21 cellular contexts compared by ENCODE assay signal in the genomic region with DNA sequence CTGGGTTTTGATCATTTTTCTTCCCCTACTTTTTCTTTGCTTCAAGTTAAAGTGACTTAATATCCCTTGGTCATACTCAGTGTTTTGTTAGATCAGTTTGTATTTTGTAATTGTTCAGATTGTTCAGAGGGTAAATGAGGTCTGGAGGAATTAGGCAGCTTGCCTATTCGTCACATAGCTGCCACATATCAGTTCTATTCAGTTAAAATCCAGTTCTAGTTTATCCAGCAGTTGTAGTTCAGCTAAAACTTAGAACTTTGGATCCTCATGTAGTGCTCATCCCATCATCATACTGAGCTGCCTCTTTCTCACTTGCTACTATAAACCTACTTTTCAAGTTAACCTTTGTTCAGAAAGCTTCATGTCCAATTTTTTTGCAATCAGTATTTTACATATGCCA.
"Had no signal": no experiment of that assay in that cellular context is flagged by ENCODE, and none has a peak within 500 bp of the region (broad histone marks: within the 10 kb centered on the region; RNA-seq: fewer than 3 reads in every experiment).

No MANE protein-coding gene starts in this region.

- H3K36me3 ChIP-seq: ovary, thyroid gland, uterus had no signal

- H3K9me3 ChIP-seq: heart right ventricle, left ventricle myocardium inferior, ovary, right atrium auricular region, suprapubic skin, thyroid gland, upper lobe of left lung, uterus had no signal

- H3K4me3 Mint-ChIP-seq: naive thymus-derived CD4-positive, alpha-beta T cell; stimulated activated effector memory CD8-positive, alpha-beta T cell treated with anti-CD3 and anti-CD28 coated beads, Interleukin-12 subunit alpha, Interleukin-12 subunit beta, amount 100 ng/mL, for 72 hours had no signal

- ATAC-seq: heart right ventricle; naive thymus-derived CD4-positive, alpha-beta T cell; stimulated activated effector memory CD8-positive, alpha-beta T cell treated with anti-CD3 and anti-CD28 coated beads, Interleukin-12 subunit alpha, Interleukin-12 subunit beta, amount 100 ng/mL, for 72 hours; stimulated activated naive CD8-positive, alpha-beta T cell treated with anti-CD3 and anti-CD28 coated beads, Interleukin-15, Interleukin-2, amounts not matched to agents 100 U/mL and 50 U/mL, for 24 hours had no signal

- DNase-seq: cerebellar nuclear complex; dermis blood vessel endothelial cell; heart right ventricle; hypothalamus; islet precursor cell; left ventricle myocardium inferior; mesendoderm; naive thymus-derived CD4-positive, alpha-beta T cell; ovary; small intestine; stimulated activated CD4-positive, alpha-beta T cell treated with anti-CD3 and anti-CD28 coated beads, Interleukin-12 subunit alpha, Interleukin-12 subunit beta, amount 100 ng/mL, for 4 hours; stimulated activated CD8-positive, alpha-beta memory T cell treated with anti-CD3 and anti-CD28 coated beads, Interleukin-4, amount 100 ng/mL, for 48 hours; stimulated activated naive CD8-positive, alpha-beta T cell treated with anti-CD3 and anti-CD28 coated beads, Interleukin-15, Interleukin-2, amounts not matched to agents 100 U/mL and 50 U/mL, for 24 hours; thyroid gland; upper lobe of left lung; uterus had no signal

- H3K27me3 Mint-ChIP-seq: naive thymus-derived CD4-positive, alpha-beta T cell had no signal

- H3K27ac ChIP-seq: heart right ventricle, left ventricle myocardium inferior, ovary, right atrium auricular region, suprapubic skin, thyroid gland, upper lobe of left lung, uterus had no signal

- H3K9me3 Mint-ChIP-seq: naive thymus-derived CD4-positive, alpha-beta T cell; stimulated activated effector memory CD8-positive, alpha-beta T cell treated with anti-CD3 and anti-CD28 coated beads, Interleukin-12 subunit alpha, Interleukin-12 subunit beta, amount 100 ng/mL, for 72 hours had no signal

- H3K27me3 ChIP-seq: heart right ventricle, ovary, right atrium auricular region, suprapubic skin, thyroid gland, upper lobe of left lung, uterus had no signal

- H3K4me1 Mint-ChIP-seq: stimulated activated effector memory CD8-positive, alpha-beta T cell treated with anti-CD3 and anti-CD28 coated beads, Interleukin-12 subunit alpha, Interleukin-12 subunit beta, amount 100 ng/mL, for 72 hours had no signal

- FAIRE-seq: colon, small intestine had no signal

- H3K4me3 ChIP-seq: heart right ventricle, left ventricle myocardium inferior, lung, ovary, right atrium auricular region, suprapubic skin, thyroid gland, upper lobe of left lung, uterus had no signal

- H3K27ac Mint-ChIP-seq: stimulated activated effector memory CD8-positive, alpha-beta T cell treated with anti-CD3 and anti-CD28 coated beads, Interleukin-12 subunit alpha, Interleukin-12 subunit beta, amount 100 ng/mL, for 72 hours had no signal

- H3K4me1 ChIP-seq: heart right ventricle, left ventricle myocardium inferior, right atrium auricular region, suprapubic skin, thyroid gland, upper lobe of left lung, uterus had no signal
